In genomic region chr2:37196320-37197195, GRCh38 we compare ENCODE assay signal across 8 cellular contexts. TPM values are rescaled to one million over a fixed set of nuclear protein-coding genes. Genes with fewer than 3 reads are reported as not detected.
A peak's percentile ranks its signal among the peaks of the same experiment; 100 is the strongest.
DNase-seq lines count a peak whose midpoint lies in the region; ATAC-seq and TF ChIP-seq lines count a peak whose summit lies in the region.

CEBPZOS (plus strand) TSS chr2:37196496; CDS start chr2:37199705, 3,209 bp downstream.

- TF ChIP-seq CTCF in kidney epithelial cell (IDR thresholded peaks at IDR 0.05; ENCODE audit: insufficient read depth, low read length, poor library complexity, severe bottlenecking) = no peak

- DNase-seq in AG20443 (ENCODE audit: low spot score) (peak; percentile 93), NCI-H460 (ENCODE audit: extremely low read depth, low read depth) (peak; percentile 77), cerebellar cortex (ENCODE audit: low spot score) (peak; percentile 81), kidney epithelial cell (ENCODE audit: low read depth) (no peak)
- peak; percentile 94 for DNase-seq in activated CD4-positive, CD25-positive, alpha-beta regulatory T cell treated with anti-CD3 and anti-CD28 coated beads, Interleukin-2, amount 50 U/mL, for 72 hours
- peak; percentile 91 for DNase-seq in stimulated activated CD4-positive, alpha-beta T cell treated with anti-CD3 and anti-CD28 coated beads, Interleukin-2, amount 100 ng/mL, for 24 hours

- ATAC-seq in GM19043 (IDR thresholded peaks at IDR 0.05; ENCODE audit: low read depth, unreplicated experiment) (peak; percentile 78), HG03378 (IDR thresholded peaks at IDR 0.05; ENCODE audit: unreplicated experiment) (peak; percentile 56)

- H3K27me3 ChIP-seq in kidney epithelial cell (ENCODE audit: control insufficient read depth, insufficient read depth, low read length) = no peaks in the 10 kb centered on the region

- H3K4me3 ChIP-seq in kidney epithelial cell (ENCODE audit: low read depth, low read length) = peak within 1 kb of the TSS; percentile 59

- H3K36me3 ChIP-seq in kidney epithelial cell (ENCODE audit: control insufficient read depth, insufficient read depth, low read length) = no peaks in the 10 kb centered on the region

RNA-seq across cellular contexts. Expression of gene CEBPZOS, which starts in this region (rescaled TPM):
- 61.2 and 69.0 TPM in 2 replicates for total RNA-seq in NCI-H460 (2014; rRNA removed; shearing (Covaris generic))
- polyA plus RNA-seq in NCI-H460 (2014; cell fraction: nucleus; rRNA removed) = 52.3 and 75.8 TPM in 2 replicates
- total RNA-seq in kidney epithelial cell = 15.9 and 21.3 TPM in 2 replicates
